20 cellular contexts compared by ENCODE assay signal in genomic region chr3:50119786-50120185, GRCh38.
"Had no signal": no experiment of that assay in that cellular context is flagged by ENCODE, and none has a peak within 500 bp of the region (broad histone marks: within the 10 kb centered on the region; RNA-seq: fewer than 3 reads in every experiment).

No MANE protein-coding gene starts in this region.

- H3K4me3 ChIP-seq: dorsolateral prefrontal cortex, esophagus squamous epithelium, gastroesophageal sphincter, left ventricle myocardium inferior, lung had no signal

- FAIRE-seq: endometrium, small intestine had no signal

- DNase-seq: cortex of kidney; effector CD8-positive, alpha-beta T cell; esophagus squamous epithelium; foreskin fibroblast; glutamatergic neuron; islet precursor cell; left ventricle myocardium inferior; mesenchymal stem cell; naive B cell; right cardiac atrium; small intestine; stimulated activated CD4-positive, alpha-beta T cell treated with anti-CD3 and anti-CD28 coated beads, Interleukin-12 subunit alpha, Interleukin-12 subunit beta, amount 100 ng/mL, for 4 hours; stimulated activated naive CD4-positive, alpha-beta T cell treated with Interleukin-2 at 50 U/mL for 16 hours; trophoblast cell had no signal

- H3K27me3 ChIP-seq: dorsolateral prefrontal cortex, esophagus squamous epithelium, gastroesophageal sphincter, neutrophil had no signal

- H3K27ac ChIP-seq: epithelial cell of prostate, esophagus squamous epithelium, gastroesophageal sphincter, left ventricle myocardium inferior, neutrophil had no signal

- H3K9me3 ChIP-seq: esophagus squamous epithelium, gastroesophageal sphincter, left ventricle myocardium inferior had no signal
